8 cellular contexts compared by ENCODE assay signal in genomic region chr20:30356854-30357467, GRCh38.
A peak's percentile ranks its signal among the peaks of the same experiment; 100 is the strongest.
DNase-seq lines count a peak whose midpoint lies in the region; ATAC-seq, FAIRE-seq and TF ChIP-seq lines count a peak whose summit lies in the region.
"Not testable (repeated sequence)": the region's sequence is repeated elsewhere in the genome, so short reads cannot be mapped to it uniquely, and the experiment has no call there.

No MANE protein-coding gene starts in this region.

- TF ChIP-seq POLR2A in adrenal gland (IDR thresholded peaks at IDR 0.05); spleen (IDR thresholded peaks at IDR 0.05): not testable (repeated sequence)

- H2AFZ ChIP-seq in PC-3 (ENCODE audit: low read length): not testable (repeated sequence)

- H3K36me3 ChIP-seq in PC-3 (ENCODE audit: low read depth, low read length); adrenal gland (replicated peaks in 1 of 2); left lung; spleen: not testable (repeated sequence)

- H3K27ac ChIP-seq in PC-3 (ENCODE audit: low read length); adrenal gland; left lung; spleen: not testable (repeated sequence)

- not testable (repeated sequence) for H3K9me2 ChIP-seq in PC-3 (replicated peaks; ENCODE audit: low read length)

- not testable (repeated sequence) for H3K4me3 ChIP-seq in PC-3 (ENCODE audit: low read length); adrenal gland; epithelial cell of esophagus (ENCODE audit: low read length); left lung; spleen

- TF ChIP-seq CTCF in LNCAP (IDR thresholded peaks at IDR 0.05) (peak; percentile 73), PC-3 (conservative IDR thresholded peaks at IDR 0.05; ENCODE audit: low read depth, low read length) (peak; percentile 50; the same call in 1 of the 2 replicates), adrenal gland (IDR thresholded peaks at IDR 0.05) (peak; percentile 30 to 67 (median 50)), epithelial cell of esophagus (IDR thresholded peaks at IDR 0.05; ENCODE audit: insufficient read depth, low read depth, low read length, missing control alignments) (peak; percentile 42), left lung (IDR thresholded peaks at IDR 0.05) (peak; percentile 52 to 61), spleen (IDR thresholded peaks at IDR 0.05 in 8 of 11, conservative IDR thresholded peaks at IDR 0.05 in 3 of 11) (peak in 9 of 11 experiments; percentile 27 to 67 (median 47))

- not testable (repeated sequence) for H4K20me1 ChIP-seq in PC-3 (ENCODE audit: low read length)

- intact Hi-C loops in PC-3 (cut with micrococcal nuclease): loop anchor here (10.0 kb wide), 1 partner anchor 1032 kb away; no protein-coding TSS in a partner anchor
- intact Hi-C loops in adrenal gland (cut with DNase I); left lung (cut with DNase I); spleen (cut with DNase I; ENCODE audit: low total_unique reads): not testable (repeated sequence)

- not testable (repeated sequence) for H3F3A ChIP-seq in PC-3 (ENCODE audit: low read length, unreplicated experiment)

- CTCF ChIA-PET in PC-3 (lab: Charles Lee): not testable (repeated sequence)

- in situ Hi-C loops in ACHN (cut with HindIII; ENCODE audit: low pct_ligation_motif_present, low pct_unique_long_range_greater_than_20kb, low sequenced_read_pairs): not testable (repeated sequence)

- BruUV-seq in PC-3 (replicated peaks; lab: Mats Ljungman, UMichigan): not testable (repeated sequence)

- not testable (repeated sequence) for H3K9ac ChIP-seq in PC-3 (ENCODE audit: low read length)

- H3K27me3 ChIP-seq in PC-3 (ENCODE audit: low read length); adrenal gland; left lung; spleen (replicated peaks in 1 of 7): not testable (repeated sequence)

- not testable (repeated sequence) for H3K4me1 ChIP-seq in PC-3 (ENCODE audit: insufficient read depth, low read length); adrenal gland (replicated peaks in 1 of 2); left lung; spleen

- 12 to 26% (median 18%) methylated on average over 2 of the region's 2 CpGs for WGBS in adrenal gland, 4 donors
- 17 to 22% (median 21%) methylated on average over 2 of the region's 2 CpGs for WGBS in spleen, 5 donors

- FAIRE-seq in G401.6 (lab: Jason Lieb, UNC): peak; percentile 11

- POLR2A ChIA-PET in PC-3 (lab: Charles Lee; ENCODE audit: unreplicated experiment): not testable (repeated sequence)

- H3K4me2 ChIP-seq in PC-3 (ENCODE audit: low read length): not testable (repeated sequence)

- not testable (repeated sequence) for ATAC-seq in PC-3, left lung

- H3K79me2 ChIP-seq in PC-3 (ENCODE audit: low read length): not testable (repeated sequence)

- peak; percentile 3 for DNase-seq in ACHN
- DNase-seq in PC-3: peak; percentile 6
- DNase-seq in adrenal gland; epithelial cell of esophagus (ENCODE audit: low read depth); left lung; spleen: not testable (repeated sequence)

- H3K9me3 ChIP-seq in PC-3 (ENCODE audit: low read length); adrenal gland (replicated peaks in 1 of 3); left lung; spleen: not testable (repeated sequence)
